Comparison of ENCODE assay signal across 1 cellular context in the genomic region with DNA sequence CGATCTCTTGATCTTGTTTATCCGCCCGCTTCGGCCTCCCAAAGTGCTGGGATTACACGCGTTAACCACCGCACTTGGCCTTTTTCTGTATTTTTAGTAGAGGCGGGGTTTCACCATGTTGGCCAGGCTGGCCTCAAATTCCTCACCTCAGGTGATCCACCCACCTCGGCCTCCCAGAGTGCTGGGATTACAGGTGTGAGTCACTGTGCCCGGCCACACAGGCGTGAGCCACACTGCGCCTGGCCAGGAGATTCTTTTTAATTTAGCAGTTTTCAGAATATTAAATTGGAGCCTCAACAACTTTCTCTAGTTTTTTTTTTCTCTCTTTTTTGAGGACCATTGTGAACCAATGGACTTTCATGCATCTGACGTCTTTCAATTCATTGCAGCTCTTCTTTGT.
A peak's percentile ranks its signal among the peaks of the same experiment; 100 is the strongest.
TF ChIP-seq lines count a peak whose summit lies in the region.

No MANE protein-coding gene starts in this region.

TF ChIP-seq in HCT116, 20 proteins besides CTCF, POLR2A, EP300 and RAD21:
- TF ChIP-seq EGR1 (IDR thresholded peaks at IDR 0.05; ENCODE audit: low read depth) (peak; percentile 79), SP1 (IDR thresholded peaks at IDR 0.05; ENCODE audit: low read depth) (0 out of 2 replicates have a peak, but pooled peaks have one; percentile 26), CBX3 (IDR thresholded peaks at IDR 0.05; ENCODE audit: low read depth) (peak; percentile 39; the same call in 1 of the 2 replicates), FOSL1 (IDR thresholded peaks at IDR 0.05; ENCODE audit: low read depth) (peak; percentile 64), JUND (IDR thresholded peaks at IDR 0.05) (peak; percentile 60; the same call in 1 of the 2 replicates)
- TF ChIP-seq, protein P1, sequence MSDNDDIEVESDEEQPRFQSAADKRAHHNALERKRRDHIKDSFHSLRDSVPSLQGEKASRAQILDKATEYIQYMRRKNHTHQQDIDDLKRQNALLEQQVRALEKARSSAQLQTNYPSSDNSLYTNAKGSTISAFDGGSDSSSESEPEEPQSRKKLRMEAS (IDR thresholded peaks at IDR 0.05), result peak; percentile 12; the same call in 1 of the 2 replicates
TF ChIP-seq in HCT116: peak in this region for 6; not testable (repeated sequence) for 14.
